7 cellular contexts compared by ENCODE assay signal in genomic region chr16:17359778-17360177, GRCh38.
A peak's percentile ranks its signal among the peaks of the same experiment; 100 is the strongest.
DNase-seq lines count a peak whose midpoint lies in the region; ATAC-seq, FAIRE-seq and TF ChIP-seq lines count a peak whose summit lies in the region.

No MANE protein-coding gene starts in this region.

- H3K4ac ChIP-seq in H1 (replicated peaks; ENCODE audit: insufficient read length, low read depth, low read length): no peak overlapping the region

- TF ChIP-seq POLR2A in H1 (IDR thresholded peaks at IDR 0.05; ENCODE audit: control extremely low read depth in 1 of 2, low read depth in 2 of 2, low read length in 2 of 2): no peak

- no peak overlapping the region; the same call in 1 of the 2 replicates for H2AK5ac ChIP-seq in H1 (ENCODE audit: low read depth, low read length)

- no peak overlapping the region for H3K4me2 ChIP-seq in H1 (ENCODE audit: insufficient read depth in 1 of 2, low read depth in 2 of 2, low read length in 2 of 2)

- H3K14ac ChIP-seq in H1 (ENCODE audit: insufficient read length): no peak overlapping the region

- H2BK12ac ChIP-seq in H1 (ENCODE audit: low read depth, low read length): no peak overlapping the region

- H3K36me3 Mint-ChIP-seq in T-helper 1 cell treated with Interleukin-12 subunit alpha and Interleukin-12 subunit beta and Interleukin-4 antibody, amounts not matched to agents 30 μg/mL and 1 μg/mL, for 36 hours (ENCODE audit: low read depth): peaks cover 40% of the 10 kb centered on the region

- peaks cover 0 to 2% (median 0%) of the 10 kb centered on the region in 4 experiments; a peak in 3 of 7 replicates for H3K4me1 ChIP-seq in H1 (replicated peaks in 1 of 4; ENCODE audit: control insufficient read depth in 3 of 4, insufficient read depth in 4 of 4, low read length in 3 of 4)

- H4K20me1 ChIP-seq in H1 (replicated peaks in 1 of 2; ENCODE audit: control insufficient read depth in 1 of 2, insufficient read depth in 2 of 2, low read length in 2 of 2): no peaks in the 10 kb centered on the region

- ATAC-seq in Right ventricle myocardium inferior: no peak

- H2BK20ac ChIP-seq in H1 (ENCODE audit: low read length): no peak overlapping the region

- H3K9me3 Mint-ChIP-seq in T-helper 1 cell treated with Interleukin-12 subunit alpha and Interleukin-12 subunit beta and Interleukin-4 antibody, amounts not matched to agents 30 μg/mL and 1 μg/mL, for 36 hours: no peaks in the 10 kb centered on the region

- H3K9me3 ChIP-seq in H1 (ENCODE audit: insufficient read depth in 2 of 2, low read depth in 1 of 2, low read length in 1 of 2): no peaks in the 10 kb centered on the region

- H3K27ac Mint-ChIP-seq in T-helper 1 cell treated with Interleukin-12 subunit alpha and Interleukin-12 subunit beta and Interleukin-4 antibody, amounts not matched to agents 30 μg/mL and 1 μg/mL, for 36 hours: peak overlapping the region; percentile 80

- H3K27ac ChIP-seq in HL-60 (replicated peaks): peak overlapping the region; percentile 81
- H3K27ac ChIP-seq in H1 (ENCODE audit: low read depth, low read length): no peak overlapping the region

- H3K4me3 Mint-ChIP-seq in T-helper 1 cell treated with Interleukin-12 subunit alpha and Interleukin-12 subunit beta and Interleukin-4 antibody, amounts not matched to agents 30 μg/mL and 1 μg/mL, for 36 hours: peak overlapping the region; percentile 17

- H3K4me3 ChIP-seq in HL-60 (replicated peaks; ENCODE audit: insufficient read depth, low read length) (no peak overlapping the region), H1 (ENCODE audit: extremely low read depth in 1 of 4, insufficient read depth in 2 of 4, low read depth in 3 of 4, low read length in 4 of 4) (no peak overlapping the region)

- no peak overlapping the region for H4K5ac ChIP-seq in H1 (ENCODE audit: insufficient read length, low read depth, low read length)

- no peak overlapping the region for H3K23ac ChIP-seq in H1 (ENCODE audit: insufficient read length)

- H2AFZ ChIP-seq in H1 (ENCODE audit: low read length): no peak overlapping the region

- TF ChIP-seq CTCF in HL-60 (IDR thresholded peaks at IDR 0.05; ENCODE audit: insufficient read depth, low read length) (no peak), H1 (IDR thresholded peaks at IDR 0.05; ENCODE audit: control extremely low read depth in 1 of 3, insufficient read depth in 1 of 3, low read depth in 1 of 3, low read length in 3 of 3) (no peak)

- no peaks in the 10 kb centered on the region for H3K79me2 ChIP-seq in H1 (ENCODE audit: control insufficient read depth in 1 of 2, insufficient read depth in 2 of 2, low read length in 2 of 2)

- WGBS in H1 (ENCODE audit: extremely low coverage in 1 of 2, insufficient coverage in 1 of 2, insufficient read length in 1 of 2, insufficient replicate concordance in 2 of 2, low coverage in 1 of 2, low lambda C conversion rate in 2 of 2, missing lambda C conversion rate in 1 of 2), 2 experiments: 95% methylated on average over 5 of the region's 5 CpGs; no CpG with 5 or more reads in 1 of the 2 experiments

- 0 out of 2 replicates have a peak overlapping the region, but pooled peaks have one; percentile 10 for H3K18ac ChIP-seq in H1 (ENCODE audit: extremely low read depth, low read length)

- H4K8ac ChIP-seq in H1 (ENCODE audit: extremely low read depth, insufficient read depth, low read length): no peak overlapping the region

- no peak overlapping the region for H2BK5ac ChIP-seq in H1 (ENCODE audit: low read depth, low read length)

- CTCF ChIA-PET in H1 (lab: Charles Lee; ENCODE audit: partially characterized antibody): interaction anchor here (1.3 to 1.8 kb wide), 4 partner anchors 8 to 81 kb away, joined by 3 to 6 read pairs (median 4); no protein-coding TSS in a partner anchor

- H3K27me3 Mint-ChIP-seq in T-helper 1 cell treated with Interleukin-12 subunit alpha and Interleukin-12 subunit beta and Interleukin-4 antibody, amounts not matched to agents 30 μg/mL and 1 μg/mL, for 36 hours (ENCODE audit: low read depth): no peaks in the 10 kb centered on the region

- no peak overlapping the region for H3K9ac ChIP-seq in H1 (replicated peaks in 1 of 4; ENCODE audit: extremely low read depth in 1 of 4, low read depth in 3 of 4, low read length in 3 of 4)

- no peaks in the 10 kb centered on the region for H3K79me1 ChIP-seq in H1 (ENCODE audit: low read depth, low read length)

- no peak overlapping the region for H2BK15ac ChIP-seq in H1 (ENCODE audit: low read length)

- DNase-seq in HL-60 (ENCODE audit: low read depth in 1 of 2, low spot score in 1 of 2): peak; percentile 80 to 87
- DNase-seq in H1 (ENCODE audit: low read depth in 1 of 2, low spot score in 2 of 2): no peak
- peak; percentile 29 to 58 (median 35) for DNase-seq in stimulated activated CD4-positive, alpha-beta T cell treated with anti-CD3 and anti-CD28 coated beads, TNF-alpha, amount 100 ng/mL, for 48 hours (ENCODE audit: low read depth in 3 of 3)
- no peak for DNase-seq in COLO668 (lab: John Stamatoyannopoulos, UW; ENCODE audit: unreplicated experiment)
- DNase-seq in dermis blood vessel endothelial cell: no peak
- DNase-seq in Right ventricle myocardium inferior (ENCODE audit: missing footprints): no peak

- POLR2A ChIA-PET in H1 (lab: Charles Lee; ENCODE audit: partially characterized antibody): no interaction called here

- intact Hi-C loops in Right ventricle myocardium inferior (cut with DNase I): no loop called here

- FAIRE-seq in H1 (lab: Jason Lieb, UNC): no peak

- H3K27me3 ChIP-seq in HL-60 (ENCODE audit: insufficient read depth, poor library complexity, severe bottlenecking): no peaks in the 10 kb centered on the region
- H3K27me3 ChIP-seq in H1 (replicated peaks in 1 of 4; ENCODE audit: control insufficient read depth in 3 of 4, extremely low read depth in 1 of 4, insufficient read depth in 3 of 4, low read length in 3 of 4): no peaks in the 10 kb centered on the region

- no peak for TF ChIP-seq RAD21 in H1 (IDR thresholded peaks at IDR 0.05 in 1 of 2, conservative IDR thresholded peaks at IDR 0.05 in 1 of 2; ENCODE audit: low read depth in 2 of 2, low read length in 2 of 2)

- H3K23me2 ChIP-seq in H1 (ENCODE audit: low read depth, low read length): no peaks in the 10 kb centered on the region

- no peak overlapping the region for H3K56ac ChIP-seq in H1 (replicated peaks; ENCODE audit: insufficient read length, low read depth, low read length)

- no peaks in the 10 kb centered on the region for H3K36me3 ChIP-seq in H1 (ENCODE audit: control insufficient read depth in 2 of 4, insufficient read depth in 4 of 4, low read length in 3 of 4)

- no peak overlapping the region for H2BK120ac ChIP-seq in H1 (replicated peaks; ENCODE audit: low read depth, low read length)

- H4K91ac ChIP-seq in H1 (replicated peaks; ENCODE audit: insufficient read length, low read length): no peak overlapping the region

- peaks cover 69% of the 10 kb centered on the region for H3K4me1 Mint-ChIP-seq in T-helper 1 cell treated with Interleukin-12 subunit alpha and Interleukin-12 subunit beta and Interleukin-4 antibody, amounts not matched to agents 30 μg/mL and 1 μg/mL, for 36 hours (ENCODE audit: low read depth)

- TF ChIP-seq EP300 in H1 (IDR thresholded peaks at IDR 0.05; ENCODE audit: borderline replicate concordance in 1 of 2, low read depth in 2 of 2, low read length in 2 of 2): no peak

TF ChIP-seq in H1, 55 proteins besides CTCF, POLR2A, EP300 and RAD21:
- no peak for TF ChIP-seq E2F6 (IDR thresholded peaks at IDR 0.05)
- no peak for TF ChIP-seq SP4 (IDR thresholded peaks at IDR 0.05; ENCODE audit: low read length)
- TF ChIP-seq TEAD4 (IDR thresholded peaks at IDR 0.05; ENCODE audit: low read depth, low read length): no peak
- TF ChIP-seq SUZ12 (IDR thresholded peaks at IDR 0.05; ENCODE audit: low read length): no peak
- TF ChIP-seq SP1 (IDR thresholded peaks at IDR 0.05; ENCODE audit: low read depth, low read length): no peak
- no peak for TF ChIP-seq MAX (IDR thresholded peaks at IDR 0.05)
- no peak for TF ChIP-seq BCL11A (IDR thresholded peaks at IDR 0.05; ENCODE audit: low read depth in 2 of 2, low read length in 2 of 2)
- TF ChIP-seq CBX8 (IDR thresholded peaks at IDR 0.05; ENCODE audit: borderline replicate concordance, low read depth, low read length): no peak
- TF ChIP-seq ZNF274 (IDR thresholded peaks at IDR 0.05; ENCODE audit: borderline replicate concordance, extremely low read depth, low read length): no peak
- TF ChIP-seq GTF2F1 (IDR thresholded peaks at IDR 0.05; ENCODE audit: borderline replicate concordance, low read depth, low read length): no peak
- no peak for TF ChIP-seq HDAC6 (IDR thresholded peaks at IDR 0.05; ENCODE audit: low read depth, low read length)
- TF ChIP-seq FOSL1 (IDR thresholded peaks at IDR 0.05; ENCODE audit: insufficient read depth, low read depth, low read length): no peak
- no peak for TF ChIP-seq CEBPB (IDR thresholded peaks at IDR 0.05; ENCODE audit: low read depth, low read length)
- no peak for TF ChIP-seq BRCA1 (IDR thresholded peaks at IDR 0.05; ENCODE audit: low read depth, low read length)
- TF ChIP-seq CREB1 (IDR thresholded peaks at IDR 0.05): no peak
- TF ChIP-seq CHD2 (IDR thresholded peaks at IDR 0.05; ENCODE audit: low read length): no peak

Comparison
In these comparisons a context has a peak if more than half of its experiments do, and no peak if none do; other contexts are left out.
1. DNase-seq: peak in HL-60 (2 of 2) and stimulated activated CD4-positive, alpha-beta T cell treated with anti-CD3 and anti-CD28 coated beads, TNF-alpha, amount 100 ng/mL, for 48 hours (3 of 3); none in H1 (0 of 2), COLO668 (single experiment), dermis blood vessel endothelial cell (single experiment) and Right ventricle myocardium inferior (single experiment).